In the genomic region with DNA sequence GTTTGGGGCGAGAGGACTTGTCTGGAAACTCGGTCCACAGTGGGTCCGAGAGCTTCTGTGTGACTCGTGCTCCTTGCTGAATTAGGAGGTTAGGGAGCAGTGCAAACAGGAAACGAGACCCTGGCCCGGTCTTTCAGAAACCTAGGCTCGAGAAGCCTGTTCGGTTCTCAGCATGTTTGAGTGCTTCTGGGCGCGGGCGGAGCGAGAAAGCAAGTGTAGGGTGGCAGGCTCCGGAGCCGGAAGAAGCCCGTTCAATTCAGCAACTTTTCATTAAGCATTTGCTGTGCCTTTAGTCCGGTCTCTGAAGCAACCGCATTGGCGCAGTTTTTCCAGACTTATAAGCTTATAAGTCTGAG, we compare ENCODE assay signal across 8 cellular contexts. TPM values are rescaled to one million over a fixed set of nuclear protein-coding genes. Genes with fewer than 3 reads are reported as not detected.
DNase-seq lines count a peak whose midpoint lies in the region; ATAC-seq, FAIRE-seq and TF ChIP-seq lines count a peak whose summit lies in the region.

No MANE protein-coding gene starts in this region.

- H3K4me3 ChIP-seq in mammary epithelial cell (replicated peaks in 1 of 3; ENCODE audit: insufficient read depth in 1 of 3, low read depth in 2 of 3, low read length in 3 of 3): peak overlapping the region; percentile 65 to 97 (median 72)
- H3K4me3 ChIP-seq in lower leg skin (ENCODE audit: low read depth, poor library complexity, severe bottlenecking): peak overlapping the region; percentile 96

- H3K9me3 Mint-ChIP-seq in T-helper 2 cell treated with Interferon-gamma antibody and Interleukin-4, amounts not matched to agents 5 μg/mL and 100 μg/mL, for 36 hours: no peaks in the 10 kb centered on the region

- TSS peak; percentile 44 for BruUV-seq in mammary epithelial cell (replicated peaks; lab: Mats Ljungman, UMichigan)

- peaks cover 25% of the 10 kb centered on the region for H3K36me3 Mint-ChIP-seq in T-helper 2 cell treated with Interferon-gamma antibody and Interleukin-4, amounts not matched to agents 5 μg/mL and 100 μg/mL, for 36 hours (ENCODE audit: low read depth)

- DNase-seq in T-helper 2 cell treated with Interferon-gamma antibody and Interleukin-4, amounts not matched to agents 5 μg/mL and 100 μg/mL, for 36 hours (ENCODE audit: low spot score): peak; percentile 25
- peak; percentile 30 for DNase-seq in mammary epithelial cell
- DNase-seq in lower leg skin (ENCODE audit: low spot score in 2 of 2): peak in 1 of 2 donors; percentile 90
- peak; percentile 18 for DNase-seq in stimulated activated CD8-positive, alpha-beta memory T cell treated with anti-CD3 and anti-CD28 coated beads, Interleukin-15, amount 100 ng/mL, for 24 hours (ENCODE audit: low read depth)
- no peak for DNase-seq in GM12892 (ENCODE audit: insufficient read length)
- no peak for DNase-seq in NCI-H1105 (lab: John Stamatoyannopoulos, UW)

- no peak for FAIRE-seq in GM12892 (lab: Jason Lieb, UNC)

- H3K36me3 ChIP-seq in mammary epithelial cell (ENCODE audit: insufficient read depth, low read length): no peaks in the 10 kb centered on the region

- dilution Hi-C loops in mammary epithelial cell (cut with HindIII; ENCODE audit: low sequenced_read_pairs): loop anchor here (5.0 kb wide), 1 partner anchor 91 kb away; no protein-coding TSS in a partner anchor

- H3K4me3 Mint-ChIP-seq in T-helper 2 cell treated with Interferon-gamma antibody and Interleukin-4, amounts not matched to agents 5 μg/mL and 100 μg/mL, for 36 hours: peak overlapping the region; percentile 95

- peak overlapping the region; percentile 92 for H2AFZ ChIP-seq in mammary epithelial cell (ENCODE audit: low read depth, low read length)

- peaks cover 5% of the 10 kb centered on the region for H3K27me3 Mint-ChIP-seq in T-helper 2 cell treated with Interferon-gamma antibody and Interleukin-4, amounts not matched to agents 5 μg/mL and 100 μg/mL, for 36 hours (ENCODE audit: low read depth)

- peak overlapping the region; percentile 83 for H3K9ac ChIP-seq in mammary epithelial cell (ENCODE audit: insufficient read depth, low read length)

- H3K4me2 ChIP-seq in mammary epithelial cell (ENCODE audit: insufficient read depth, low read depth, low read length): peak overlapping the region; percentile 99

- peak overlapping the region; percentile 85 for H3K27ac Mint-ChIP-seq in T-helper 2 cell treated with Interferon-gamma antibody and Interleukin-4, amounts not matched to agents 5 μg/mL and 100 μg/mL, for 36 hours

- intact Hi-C loops in mammary epithelial cell (cut with micrococcal nuclease) (no loop called here), lower leg skin (cut with DNase I; ENCODE audit: low total_unique reads) (no loop called here)

- in situ Hi-C loops in mammary epithelial cell (cut with MboI; ENCODE audit: low sequenced_read_pairs in 2 of 2): no loop called here

- H3K4me1 ChIP-seq in mammary epithelial cell (ENCODE audit: insufficient read depth, low read length): peaks cover 34% of the 10 kb centered on the region

- WGBS in mammary epithelial cell (ENCODE audit: low coverage, missing lambda C conversion rate): 3% methylated on average over 17 of the region's 18 CpGs
- 0% methylated on average over 15 to 18 of the region's 18 CpGs for WGBS in lower leg skin, 2 donors

- TF ChIP-seq POLR2A in lower leg skin (IDR thresholded peaks at IDR 0.05) (no peak), GM12892 (IDR thresholded peaks at IDR 0.05; ENCODE audit: low read depth, low read length) (no peak)

- CTCF ChIA-PET in mammary epithelial cell (lab: Charles Lee; ENCODE audit: low non-redundant PET): interaction anchor here (0.6 to 1.0 kb wide), 2 partner anchors 138 to 237 kb away, joined by 3 read pairs; no protein-coding TSS in a partner anchor

- H3K27ac ChIP-seq in mammary epithelial cell (ENCODE audit: insufficient read depth, low read depth, low read length): peak overlapping the region; percentile 89

- H4K20me1 ChIP-seq in mammary epithelial cell (ENCODE audit: insufficient read depth, low read length): peaks cover 4% of the 10 kb centered on the region

- ATAC-seq in GM18517 (IDR thresholded peaks at IDR 0.05; ENCODE audit: unreplicated experiment): peak; percentile 19
- ATAC-seq in HG03103 (IDR thresholded peaks at IDR 0.05; ENCODE audit: low read depth, unreplicated experiment): peak; percentile 2

- peaks cover 39% of the 10 kb centered on the region for H3K4me1 Mint-ChIP-seq in T-helper 2 cell treated with Interferon-gamma antibody and Interleukin-4, amounts not matched to agents 5 μg/mL and 100 μg/mL, for 36 hours (ENCODE audit: low read depth)

- H3K27me3 ChIP-seq in mammary epithelial cell (ENCODE audit: insufficient read depth, low read length): no peaks in the 10 kb centered on the region

- peaks cover 55% of the 10 kb centered on the region for H3K79me2 ChIP-seq in mammary epithelial cell (ENCODE audit: insufficient read depth, low read length)

- TF ChIP-seq CTCF in mammary epithelial cell (conservative IDR thresholded peaks at IDR 0.05 in 1 of 2, IDR thresholded peaks at IDR 0.05 in 1 of 2; ENCODE audit: extremely low read depth in 1 of 2, insufficient read depth in 1 of 2, low read depth in 1 of 2, low read length in 2 of 2): no peak
- no peak for TF ChIP-seq CTCF in lower leg skin (IDR thresholded peaks at IDR 0.05)

- no peaks in the 10 kb centered on the region for H3K9me3 ChIP-seq in mammary epithelial cell (replicated peaks; ENCODE audit: insufficient read depth, low read length)

RNA-seq across cellular contexts. Expression of gene CLTA, which starts 0.5 kb away (rescaled TPM):
- total RNA-seq in mammary epithelial cell (100 to 1,000 TPM; 130 to 217 TPM), lower leg skin (100 to 1,000 TPM; 162 to 240 (median 213) TPM)
- 231 TPM for polyA plus RNA-seq in mammary epithelial cell
- polyA minus RNA-seq in mammary epithelial cell: 60.1 TPM
- 157 TPM for polyA plus RNA-seq in GM12892 (2012; ENCODE audit: missing spikeins)

RNA-seq across cellular contexts. Expression of gene CCIN, which starts 22.1 kb away (rescaled TPM):
- total RNA-seq in mammary epithelial cell (not detected), lower leg skin (not detected)
- not detected for polyA plus RNA-seq in mammary epithelial cell
- polyA minus RNA-seq in mammary epithelial cell: not detected
- not detected for polyA plus RNA-seq in GM12892 (2012; ENCODE audit: missing spikeins)

RNA-seq across cellular contexts. Expression of gene GLIPR2, which starts 54.7 kb away (rescaled TPM):
- total RNA-seq in mammary epithelial cell (1 to 10 TPM; 1.2 to 2.1 TPM), lower leg skin (10 to 100 TPM in 1 of 4 donors, 1 to 10 TPM in 3; 5.2 to 10.1 (median 6.5) TPM)
- polyA plus RNA-seq in mammary epithelial cell: 2.4 TPM
- polyA minus RNA-seq in mammary epithelial cell: not detected
- 4.0 TPM for polyA plus RNA-seq in GM12892 (2012; ENCODE audit: missing spikeins)

Comparison
In these comparisons a context has a peak if more than half of its experiments do, and no peak if none do; other contexts are left out.
1. DNase-seq: peak in T-helper 2 cell treated with Interferon-gamma antibody and Interleukin-4, amounts not matched to agents 5 μg/mL and 100 μg/mL, for 36 hours (single experiment), mammary epithelial cell (single experiment) and stimulated activated CD8-positive, alpha-beta memory T cell treated with anti-CD3 and anti-CD28 coated beads, Interleukin-15, amount 100 ng/mL, for 24 hours (single experiment); none in GM12892 (single experiment) and NCI-H1105 (single experiment).